Comparison of ENCODE assay signal across 14 cellular contexts in the genomic region with DNA sequence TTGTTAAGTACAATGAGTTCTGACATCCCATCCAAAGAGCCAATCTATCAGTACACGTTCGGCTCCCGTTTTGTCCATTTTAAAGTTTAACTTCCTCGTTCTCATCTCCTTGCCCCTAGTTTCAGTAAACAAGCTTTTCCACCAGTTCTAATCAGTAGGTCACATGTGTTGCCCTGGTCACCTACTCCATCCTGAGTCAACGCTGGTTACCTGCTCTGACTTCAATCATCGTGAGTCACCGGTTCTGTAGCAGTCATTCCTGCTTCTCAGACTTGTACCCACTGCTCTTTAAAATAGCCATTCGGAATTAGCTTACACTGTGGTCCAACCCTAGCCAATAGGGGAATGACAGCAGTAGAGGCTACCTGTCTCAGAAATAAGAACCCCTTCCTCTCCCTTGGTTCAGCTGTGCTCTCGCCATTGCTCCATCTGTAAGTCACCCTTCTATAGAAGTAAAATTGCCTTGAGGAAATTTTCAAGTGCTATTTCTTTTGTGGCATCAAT.
DNase-seq lines count a peak whose midpoint lies in the region; ATAC-seq, FAIRE-seq and TF ChIP-seq lines count a peak whose summit lies in the region.
"Had no signal": no experiment of that assay in that cellular context is flagged by ENCODE, and none has a peak within 500 bp of the region (broad histone marks: within the 10 kb centered on the region; RNA-seq: fewer than 3 reads in every experiment).

No MANE protein-coding gene starts in this region.

- no peak overlapping the region for H3K4me3 ChIP-seq in Caco-2 (ENCODE audit: low read depth, low read length)
- no peak overlapping the region for H3K4me3 ChIP-seq in astrocyte (ENCODE audit: insufficient read depth, low read depth, low read length)
- H3K4me3 ChIP-seq in osteoblast (ENCODE audit: insufficient read depth, low read length), result no peak overlapping the region
- H3K4me3 ChIP-seq: MG63, thoracic aorta had no signal

- POLR2A ChIA-PET in Caco-2 (lab: Charles Lee), result interaction anchor here (0.6 kb wide), 1 partner anchor 285 kb away, joined by 8 read pairs; no protein-coding TSS in a partner anchor

- H3K9me3 Mint-ChIP-seq in Caco-2 (ENCODE audit: unreplicated experiment) (no peaks in the 10 kb centered on the region), astrocyte (ENCODE audit: unreplicated experiment) (peaks cover 6% of the 10 kb centered on the region)
- peaks cover 8% of the 10 kb centered on the region for H3K9me3 Mint-ChIP-seq in stimulated activated memory B cell treated with anti-CD40 and anti-IgM and Interleukin-4, amounts not matched to agents 10 μg/mL and 1 μg/mL and 100 μg/mL, for 72 hours
- H3K9me3 Mint-ChIP-seq: effector memory CD8-positive, alpha-beta T cell had no signal

- H3K4me1 Mint-ChIP-seq in Caco-2 (ENCODE audit: low read depth, unreplicated experiment), result peaks cover 14% of the 10 kb centered on the region
- peaks cover 19% of the 10 kb centered on the region for H3K4me1 Mint-ChIP-seq in astrocyte (ENCODE audit: low read depth, unreplicated experiment)
- peaks cover 6% of the 10 kb centered on the region for H3K4me1 Mint-ChIP-seq in stimulated activated memory B cell treated with anti-CD40 and anti-IgM and Interleukin-4, amounts not matched to agents 10 μg/mL and 1 μg/mL and 100 μg/mL, for 72 hours
- H3K4me1 Mint-ChIP-seq: mesothelial cell of epicardium had no signal

- H3K79me2 ChIP-seq in astrocyte (ENCODE audit: insufficient read depth, low read length) (no peaks in the 10 kb centered on the region), osteoblast (ENCODE audit: insufficient read depth, low read length) (no peaks in the 10 kb centered on the region)

- H2AFZ ChIP-seq in astrocyte (ENCODE audit: low read depth, low read length) (no peak overlapping the region), osteoblast (ENCODE audit: low read length) (no peak overlapping the region)

- H3K9me3 ChIP-seq in Caco-2, result 0 out of 2 replicates have a peak, but pooled peaks cover 9% of the 10 kb centered on the region
- H3K9me3 ChIP-seq in astrocyte (ENCODE audit: insufficient read depth, low read depth, low read length), result no peaks in the 10 kb centered on the region
- H3K9me3 ChIP-seq in osteoblast (ENCODE audit: low read depth, low read length), result no peaks in the 10 kb centered on the region
- H3K9me3 ChIP-seq: MG63, thoracic aorta had no signal

- intact Hi-C loops in Caco-2 (cut with micrococcal nuclease; ENCODE audit: unreplicated experiment), result loop anchor here (1.0 to 5.0 kb wide), 3 partner anchors 38 to 190 kb away; a partner anchor contains a TSS

- ATAC-seq in left lobe of liver (peak; percentile 67), GM21825 (IDR thresholded peaks at IDR 0.05; ENCODE audit: unreplicated experiment) (no peak)
- ATAC-seq in stimulated activated memory B cell treated with anti-CD40 and anti-IgM and Interleukin-4, amounts not matched to agents 10 μg/mL and 1 μg/mL and 100 μg/mL, for 72 hours, result no peak
- ATAC-seq: effector memory CD8-positive, alpha-beta T cell had no signal

- H3K4me3 Mint-ChIP-seq in Caco-2 (ENCODE audit: unreplicated experiment) (peak overlapping the region; percentile 69), astrocyte (ENCODE audit: unreplicated experiment) (no peak overlapping the region)
- H3K4me3 Mint-ChIP-seq in stimulated activated memory B cell treated with anti-CD40 and anti-IgM and Interleukin-4, amounts not matched to agents 10 μg/mL and 1 μg/mL and 100 μg/mL, for 72 hours, result no peak overlapping the region
- H3K4me3 Mint-ChIP-seq: effector memory CD8-positive, alpha-beta T cell; mesothelial cell of epicardium had no signal

- H3K36me3 Mint-ChIP-seq in Caco-2 (ENCODE audit: insufficient read depth, unreplicated experiment) (peaks cover 7% of the 10 kb centered on the region), astrocyte (ENCODE audit: low read depth, unreplicated experiment) (no peaks in the 10 kb centered on the region)
- no peaks in the 10 kb centered on the region for H3K36me3 Mint-ChIP-seq in stimulated activated memory B cell treated with anti-CD40 and anti-IgM and Interleukin-4, amounts not matched to agents 10 μg/mL and 1 μg/mL and 100 μg/mL, for 72 hours
- H3K36me3 Mint-ChIP-seq: mesothelial cell of epicardium had no signal

- peak overlapping the region; percentile 60 for H3K9ac ChIP-seq in astrocyte (ENCODE audit: low read length)

- H3K27ac Mint-ChIP-seq in Caco-2 (ENCODE audit: unreplicated experiment) (peak overlapping the region; percentile 94), astrocyte (ENCODE audit: unreplicated experiment) (peak overlapping the region; percentile 27)
- no peak overlapping the region for H3K27ac Mint-ChIP-seq in stimulated activated memory B cell treated with anti-CD40 and anti-IgM and Interleukin-4, amounts not matched to agents 10 μg/mL and 1 μg/mL and 100 μg/mL, for 72 hours
- H3K27ac Mint-ChIP-seq: CD4-positive, alpha-beta T cell; effector memory CD8-positive, alpha-beta T cell; mesothelial cell of epicardium had no signal

- H3K27ac ChIP-seq in astrocyte (ENCODE audit: low read depth, low read length) (peak overlapping the region; percentile 81), osteoblast (ENCODE audit: low read depth, low read length) (no peak overlapping the region)
- H3K27ac ChIP-seq: thoracic aorta had no signal

- no peaks in the 10 kb centered on the region for H4K20me1 ChIP-seq in astrocyte (ENCODE audit: insufficient read depth, low read length)
- H4K20me1 ChIP-seq in osteoblast (ENCODE audit: insufficient read depth, low read length), result no peaks in the 10 kb centered on the region

- H3K4me1 ChIP-seq in Caco-2 (peaks cover 51% of the 10 kb centered on the region), astrocyte (ENCODE audit: insufficient read depth, low read length) (peaks cover 24% of the 10 kb centered on the region), osteoblast (ENCODE audit: insufficient read depth, low read length) (no peaks in the 10 kb centered on the region)

- no peak for TF ChIP-seq CTCF in Caco-2 (IDR thresholded peaks at IDR 0.05; ENCODE audit: insufficient read depth in 1 of 2, low read depth in 1 of 2, low read length in 1 of 2, severe bottlenecking in 1 of 2, unreplicated experiment in 1 of 2)
- no peak for TF ChIP-seq CTCF in astrocyte (IDR thresholded peaks at IDR 0.05; ENCODE audit: insufficient read depth, low read depth, low read length)
- TF ChIP-seq CTCF in osteoblast (IDR thresholded peaks at IDR 0.05; ENCODE audit: extremely low read depth, low read depth, low read length), result no peak

- BruUV-seq in Caco-2 (replicated peaks; lab: Mats Ljungman, UMichigan), result TSS peak; percentile 67

- FAIRE-seq in astrocyte (lab: Jason Lieb, UNC), result no peak

- CTCF ChIA-PET in Caco-2 (lab: Charles Lee), result no interaction called here

- H3K27me3 ChIP-seq in Caco-2 (replicated peaks; ENCODE audit: control insufficient read depth, insufficient read depth, low read length) (no peaks in the 10 kb centered on the region), astrocyte (ENCODE audit: insufficient read depth, low read length) (no peaks in the 10 kb centered on the region), osteoblast (ENCODE audit: insufficient read depth, low read length) (peaks cover 2% of the 10 kb centered on the region)

- H3K4me2 ChIP-seq in astrocyte (ENCODE audit: low read length) (peak overlapping the region; percentile 42), osteoblast (ENCODE audit: insufficient read depth, low read length) (no peak overlapping the region)

- DNase-seq in Caco-2 (peak; percentile 70 to 82), HT1080 (ENCODE audit: low read depth) (peak; percentile 80), astrocyte (ENCODE audit: low read depth) (peak; percentile 8), left lobe of liver (ENCODE audit: low spot score) (no peak), cerebellar nuclear complex (lab: John Stamatoyannopoulos, UW) (no peak), osteoblast (ENCODE audit: insufficient read length, low spot score, missing footprints) (no peak)
- DNase-seq: CD4-positive, alpha-beta T cell; effector memory CD8-positive, alpha-beta T cell; MG63; NCI-H345 had no signal

- H3K36me3 ChIP-seq in Caco-2 (ENCODE audit: control insufficient read depth, insufficient read depth, low read length) (no peaks in the 10 kb centered on the region), astrocyte (ENCODE audit: insufficient read depth, low read length) (no peaks in the 10 kb centered on the region), osteoblast (ENCODE audit: insufficient read depth, low read length) (no peaks in the 10 kb centered on the region)
- H3K36me3 ChIP-seq: MG63, thoracic aorta had no signal

- H3K27me3 Mint-ChIP-seq in Caco-2 (ENCODE audit: insufficient read depth, unreplicated experiment) (no peaks in the 10 kb centered on the region), astrocyte (ENCODE audit: low read depth, unreplicated experiment) (no peaks in the 10 kb centered on the region)
- H3K27me3 Mint-ChIP-seq in stimulated activated memory B cell treated with anti-CD40 and anti-IgM and Interleukin-4, amounts not matched to agents 10 μg/mL and 1 μg/mL and 100 μg/mL, for 72 hours, result no peaks in the 10 kb centered on the region
- H3K27me3 Mint-ChIP-seq: CD4-positive, alpha-beta T cell had no signal

Comparison
In these comparisons a context has a peak if more than half of its experiments do, and no peak if none do; other contexts are left out.
1. DNase-seq: peak in Caco-2 (2 of 2), HT1080 (single experiment) and astrocyte (single experiment); none in left lobe of liver (single experiment), cerebellar nuclear complex (0 of 2) and osteoblast (single experiment).